Comparison of ENCODE assay signal across 6 cellular contexts in genomic region chr2:199202964-199203363, GRCh38.
"Had no signal": no experiment of that assay in that cellular context is flagged by ENCODE, and none has a peak within 500 bp of the region (broad histone marks: within the 10 kb centered on the region; RNA-seq: fewer than 3 reads in every experiment).

No MANE protein-coding gene starts in this region.

- DNase-seq: GM23248, GOT3, H9, HCEC 1CT, IMR-90 had no signal

- H3K9ac ChIP-seq: GM23248 had no signal

- H3K4me3 ChIP-seq: GM23248, K562 had no signal

- ATAC-seq: K562 had no signal

- H3K27ac ChIP-seq: GM23248 had no signal

- H2AFZ ChIP-seq: GM23248 had no signal
